In the genomic region with DNA sequence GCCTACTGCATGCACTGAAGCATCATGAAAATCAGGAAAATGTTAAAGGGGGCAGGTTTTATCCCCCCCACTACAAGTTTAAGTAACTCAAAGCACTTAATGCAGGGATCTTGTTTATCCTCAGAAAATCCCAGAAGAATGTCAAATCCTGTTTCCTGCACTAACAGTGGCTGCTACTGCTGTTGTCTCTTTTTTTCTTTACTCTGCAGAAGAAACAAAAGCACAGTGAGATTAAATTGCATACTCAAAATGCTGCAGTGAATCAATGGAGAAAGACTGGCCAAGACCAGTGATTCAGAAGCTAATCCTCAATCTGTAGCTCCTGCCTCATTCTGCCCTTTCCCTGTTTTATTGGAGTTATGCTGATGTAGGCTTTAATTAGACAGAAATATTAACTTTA, we compare ENCODE assay signal across 22 cellular contexts.
"Had no signal": no experiment of that assay in that cellular context is flagged by ENCODE, and none has a peak within 500 bp of the region (broad histone marks: within the 10 kb centered on the region; RNA-seq: fewer than 3 reads in every experiment).

No MANE protein-coding gene starts in this region.

- H3K4me2 ChIP-seq: PC-9 had no signal

- FAIRE-seq: astrocyte had no signal

- H3K4me3 ChIP-seq: PC-9, SK-N-MC had no signal

- H2AFZ ChIP-seq: PC-9 had no signal

- ATAC-seq: activated CD4-positive, alpha-beta T cell treated with anti-CD3 and anti-CD28 coated beads for 36 hours; activated T-helper 17 cell treated with anti-CD3 and anti-CD28 coated beads, Interleukin-2, amount 50 U/mL, for 72 hours had no signal

- DNase-seq: activated CD4-positive, alpha-beta memory T cell treated with anti-CD3 and anti-CD28 coated beads, Interleukin-2, amount 10 ng/mL, durations not matched to agents 7 days and 5 days; activated CD4-positive, alpha-beta T cell treated with anti-CD3 and anti-CD28 coated beads for 36 hours; activated CD4-positive, alpha-beta T cell treated with anti-CD3 and anti-CD28 coated beads, Interleukin-2, amount 50 U/mL, for 1 hour; activated gamma-delta T cell; activated naive CD4-positive, alpha-beta T cell treated with anti-CD3 and anti-CD28 coated beads for 36 hours; activated T-cell treated with anti-CD3 and anti-CD28 coated beads for 4 hours; activated T-cell treated with anti-CD3 and anti-CD28 coated beads, Interleukin-2, amount 50 U/mL, for 48 hours; amygdala; KG1; NCI-H1048; NCI-H1417; NCI-H1930; NCI-H446; NCI-H524; NCI-H774; PC-9; SHP77 treated with DMSO at 0.1 percent for 48 hours; T-helper 1 cell had no signal

- H3K27ac ChIP-seq: PC-9, SK-N-MC, VCaP had no signal
